Comparison of ENCODE assay signal across 8 cellular contexts in the genomic region with DNA sequence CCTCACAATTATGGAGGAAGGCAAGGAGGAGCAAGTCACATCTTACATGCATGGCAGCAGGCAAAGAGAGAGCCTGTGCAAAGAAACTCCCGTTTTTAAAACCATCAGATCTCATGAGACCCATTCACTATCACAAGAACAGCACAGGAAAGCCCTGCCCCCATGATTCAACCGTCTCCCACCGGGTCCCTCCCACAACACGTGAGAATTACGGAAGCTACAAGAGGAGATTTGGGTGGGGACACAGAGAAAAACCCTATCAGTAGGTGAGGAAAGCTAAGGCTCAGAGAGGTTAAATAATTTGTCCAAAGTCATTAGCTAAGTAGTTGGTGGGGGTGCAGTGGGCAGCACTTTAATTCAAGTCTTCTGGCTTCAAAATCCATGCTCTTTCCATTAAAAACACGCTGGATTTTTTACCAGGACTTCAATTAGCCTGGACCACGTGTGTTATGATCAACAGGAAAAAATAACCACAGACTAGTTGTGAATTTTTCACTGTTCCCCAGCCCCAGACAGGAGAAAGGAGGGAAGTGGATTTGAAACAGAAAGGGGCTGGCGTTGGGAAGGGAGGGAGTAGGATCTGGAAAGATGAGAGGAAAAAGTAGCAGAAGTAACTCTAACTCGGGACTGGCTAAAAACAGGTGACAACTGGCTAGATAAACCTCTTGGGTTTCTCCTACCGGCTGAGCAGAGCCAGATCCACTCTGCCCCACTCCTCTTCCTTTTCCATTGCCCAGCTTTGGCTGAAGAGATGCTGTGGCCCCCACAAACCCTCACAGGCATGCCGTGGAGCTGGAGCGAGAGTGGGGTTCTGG. TPM values are rescaled to one million over a fixed set of nuclear protein-coding genes. Genes with fewer than 3 reads are reported as not detected.
DNase-seq lines count a peak whose midpoint lies in the region; ATAC-seq and TF ChIP-seq lines count a peak whose summit lies in the region.

No MANE protein-coding gene starts in this region.

- H3K9ac ChIP-seq in BLaER1 treated with 17β-estradiol and CSF1 and Interleukin-3, amounts not matched to agents 10 nM and 100 nM = peak overlapping the region; percentile 67 to 80 (median 74)

- no peaks in the 10 kb centered on the region for H3K36me3 ChIP-seq in BLaER1 treated with 17β-estradiol and CSF1 and Interleukin-3, amounts not matched to agents 10 nM and 100 nM
- H3K36me3 ChIP-seq in RWPE2 (ENCODE audit: low read depth) (no peaks in the 10 kb centered on the region), hepatocyte (replicated peaks; ENCODE audit: insufficient read depth, low read depth) (no peaks in the 10 kb centered on the region), stomach (no peaks in the 10 kb centered on the region)

- intact Hi-C loops in stomach (cut with DNase I; ENCODE audit: low total_unique reads) = no loop called here

- TF ChIP-seq EP300 in stomach (IDR thresholded peaks at IDR 0.05) = no peak

- WGBS in hepatocyte (ENCODE audit: low lambda C conversion rate, missing lambda C conversion rate) = 45% methylated on average over 12 of the region's 12 CpGs
- WGBS in stomach, 5 donors = 23 to 35% (median 28%) methylated on average over 11 to 12 of the region's 12 CpGs

- DNase-seq in RWPE2 (ENCODE audit: low spot score) = no peak
- DNase-seq in hepatocyte (ENCODE audit: low spot score) = no peak
- DNase-seq in stomach = no peak
- DNase-seq in SHP77 (lab: John Stamatoyannopoulos, UW) = no peak
- DNase-seq in NCI-H1694 (lab: John Stamatoyannopoulos, UW) = no peak
- DNase-seq in NCI-H2029 treated with DMSO at 0.1 percent for 48 hours (lab: John Stamatoyannopoulos, UW) = no peak

- H3K79me2 ChIP-seq in hepatocyte = peaks cover 8% of the 10 kb centered on the region

- TF ChIP-seq POLR2A in stomach (IDR thresholded peaks at IDR 0.05) = no peak

- peak overlapping the region in 9 of 11 experiments; percentile 38 to 76 (median 64); a peak in 15 of 22 replicates for H3K27ac ChIP-seq in BLaER1 treated with 17β-estradiol and CSF1 and Interleukin-3, amounts not matched to agents 10 nM and 100 nM
- H3K27ac ChIP-seq in RWPE2 (ENCODE audit: poor library complexity, severe bottlenecking) (no peak overlapping the region), hepatocyte (peak overlapping the region; percentile 42), stomach (peak overlapping the region in 3 of 5 donors; percentile 49 to 74 (median 58))

- no peaks in the 10 kb centered on the region for H4K20me1 ChIP-seq in BLaER1 treated with 17β-estradiol and CSF1 and Interleukin-3, amounts not matched to agents 10 nM and 100 nM
- no peaks in the 10 kb centered on the region for H4K20me1 ChIP-seq in hepatocyte (ENCODE audit: insufficient read depth, poor library complexity, severe bottlenecking)

- peaks cover 0 to 16% (median 9%) of the 10 kb centered on the region in 11 experiments; a peak in 7 of 22 replicates for H3K9me3 ChIP-seq in BLaER1 treated with 17β-estradiol and CSF1 and Interleukin-3, amounts not matched to agents 10 nM and 100 nM (replicated peaks in 1 of 11)
- no peaks in the 10 kb centered on the region for H3K9me3 ChIP-seq in RWPE2 (ENCODE audit: severe bottlenecking)
- H3K9me3 ChIP-seq in hepatocyte (ENCODE audit: low read depth) = no peaks in the 10 kb centered on the region
- no peaks in the 10 kb centered on the region for H3K9me3 ChIP-seq in stomach

- peak overlapping the region; percentile 84 for H2AFZ ChIP-seq in hepatocyte

- TF ChIP-seq CTCF in RWPE2 (IDR thresholded peaks at IDR 0.05; ENCODE audit: poor library complexity, severe bottlenecking) = no peak
- no peak for TF ChIP-seq CTCF in hepatocyte (IDR thresholded peaks at IDR 0.05; ENCODE audit: poor library complexity)
- no peak for TF ChIP-seq CTCF in stomach (IDR thresholded peaks at IDR 0.05)

- peaks cover 0 to 25% (median 4%) of the 10 kb centered on the region in 11 experiments; a peak in 10 of 22 replicates for H3K27me3 ChIP-seq in BLaER1 treated with 17β-estradiol and CSF1 and Interleukin-3, amounts not matched to agents 10 nM and 100 nM
- no peaks in the 10 kb centered on the region for H3K27me3 ChIP-seq in RWPE2 (ENCODE audit: insufficient read depth, poor library complexity, severe bottlenecking)
- no peaks in the 10 kb centered on the region for H3K27me3 ChIP-seq in hepatocyte
- no peaks in the 10 kb centered on the region for H3K27me3 ChIP-seq in stomach

- no peaks in the 10 kb centered on the region for H3K9me2 ChIP-seq in hepatocyte (replicated peaks; ENCODE audit: insufficient read depth)

- H3K4me3 ChIP-seq in BLaER1 treated with 17β-estradiol and CSF1 and Interleukin-3, amounts not matched to agents 10 nM and 100 nM = peak overlapping the region; percentile 61 to 81 (median 70)
- H3K4me3 ChIP-seq in RWPE2 (ENCODE audit: severe bottlenecking) (peak overlapping the region; percentile 35), hepatocyte (no peak overlapping the region), stomach (peak overlapping the region; percentile 53 to 78 (median 62))

- H3K4me2 ChIP-seq in BLaER1 treated with 17β-estradiol and CSF1 and Interleukin-3, amounts not matched to agents 10 nM and 100 nM = peak overlapping the region; percentile 62 to 80 (median 75)
- H3K4me2 ChIP-seq in hepatocyte = peak overlapping the region; percentile 74

- peaks cover 0 to 15% (median 10%) of the 10 kb centered on the region in 10 experiments; a peak in 9 of 20 replicates for H3K4me1 ChIP-seq in BLaER1 treated with 17β-estradiol and CSF1 and Interleukin-3, amounts not matched to agents 10 nM and 100 nM
- H3K4me1 ChIP-seq in RWPE2 (ENCODE audit: insufficient read depth, poor library complexity, severe bottlenecking) (no peaks in the 10 kb centered on the region), hepatocyte (ENCODE audit: insufficient read depth) (no peaks in the 10 kb centered on the region), stomach (peaks cover 0 to 11% (median 4%) of the 10 kb centered on the region in 4 donors)

- ATAC-seq in GM21526 (IDR thresholded peaks at IDR 0.05; ENCODE audit: low FRiP score, unreplicated experiment) = peak; percentile 13
- no peak for ATAC-seq in RWPE2 (ENCODE audit: low read depth)

RNA-seq across cellular contexts. Expression of a gene that starts 1.0 kb away (rescaled TPM):
- total RNA-seq in hepatocyte (1.9 and 2.8 TPM in 2 replicates), stomach (10 to 100 TPM in 1 of 5 donors, 1 to 10 TPM in 3, not detected in 1; 1.2 to 22.0 (median 4.6) TPM)
- polyA plus RNA-seq in hepatocyte (1.7 and 1.8 TPM in 2 replicates), stomach (1 to 10 TPM in 1 of 3 donors, under 1 TPM in 1, not detected in 1; 0.98 to 1.4 TPM)
